Comparison of ENCODE assay signal across 12 cellular contexts in the genomic region with DNA sequence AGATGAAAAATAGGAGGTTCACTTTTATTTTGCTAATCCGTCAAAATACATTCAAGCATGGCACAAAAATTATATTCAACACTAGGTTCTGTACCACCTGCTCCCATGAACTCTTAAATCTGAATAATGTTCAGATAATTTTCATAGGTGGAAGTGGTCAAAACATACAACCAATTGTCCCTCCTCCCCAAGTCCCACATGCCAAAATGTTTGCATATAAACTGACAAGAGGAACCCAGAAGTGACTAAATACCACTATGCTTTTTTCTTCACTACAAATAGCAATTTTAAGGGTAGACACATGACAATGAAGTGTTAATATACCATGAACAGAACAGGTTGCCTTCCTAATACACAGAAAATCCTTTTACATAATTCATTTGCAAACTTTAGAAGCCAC. TPM values are rescaled to one million over a fixed set of nuclear protein-coding genes. Genes with fewer than 3 reads are reported as not detected.
DNase-seq lines count a peak whose midpoint lies in the region; ATAC-seq, FAIRE-seq and TF ChIP-seq lines count a peak whose summit lies in the region.
"Had no signal": no experiment of that assay in that cellular context is flagged by ENCODE, and none has a peak within 500 bp of the region (broad histone marks: within the 10 kb centered on the region; RNA-seq: fewer than 3 reads in every experiment).

No MANE protein-coding gene starts in this region.

- no peak for TF ChIP-seq CTCF in A549 (IDR thresholded peaks at IDR 0.05)
- TF ChIP-seq CTCF in mesothelial cell of epicardium (IDR thresholded peaks at IDR 0.05; ENCODE audit: unreplicated experiment): no peak

- no peaks in the 10 kb centered on the region for H3K9me3 Mint-ChIP-seq in activated T-helper 17 cell treated with anti-CD3 and anti-CD28 coated beads, Interleukin-2, amount 50 U/mL, for 72 hours
- no peaks in the 10 kb centered on the region for H3K9me3 Mint-ChIP-seq in mesothelial cell of epicardium

- DNase-seq in A549 (ENCODE audit: low read depth in 1 of 2, low spot score in 1 of 2) (no peak), GM12891 (ENCODE audit: insufficient read length, low spot score) (no peak), mesothelial cell of epicardium (ENCODE audit: low spot score in 2 of 2, unreplicated experiment in 2 of 2) (no peak), NCI-H2029 treated with DMSO at 0.1 percent for 48 hours (lab: John Stamatoyannopoulos, UW) (no peak)
- DNase-seq: NCI-H1930, posterior cingulate gyrus, SHP77 had no signal

- H3K4me3 ChIP-seq in A549: no peak overlapping the region
- H3K4me3 ChIP-seq: lung had no signal

- no peak overlapping the region for H3K27ac ChIP-seq in A549

- H3K4me2 ChIP-seq in A549: peak overlapping the region; percentile 89

- TF ChIP-seq POLR2A in A549 (IDR thresholded peaks at IDR 0.05; ENCODE audit: low read length) (no peak), GM12891 (IDR thresholded peaks at IDR 0.05; ENCODE audit: low read depth, low read length) (0 out of 2 replicates have a peak, but pooled peaks have one; percentile 10)

- no peaks in the 10 kb centered on the region for H3K27me3 Mint-ChIP-seq in activated T-helper 17 cell treated with anti-CD3 and anti-CD28 coated beads, Interleukin-2, amount 50 U/mL, for 72 hours
- no peaks in the 10 kb centered on the region for H3K27me3 Mint-ChIP-seq in mesothelial cell of epicardium (ENCODE audit: low read depth)

- no peak for ATAC-seq in A549
- ATAC-seq in activated T-helper 17 cell treated with anti-CD3 and anti-CD28 coated beads, Interleukin-2, amount 50 U/mL, for 72 hours (replicated peaks): no peak
- ATAC-seq in HG02970 (IDR thresholded peaks at IDR 0.05; ENCODE audit: low FRiP score, unreplicated experiment): no peak
- ATAC-seq in HG02840 (IDR thresholded peaks at IDR 0.05; ENCODE audit: low FRiP score, unreplicated experiment): no peak
- no peak for ATAC-seq in HG02759 (IDR thresholded peaks at IDR 0.05; ENCODE audit: unreplicated experiment)

- peaks cover 24% of the 10 kb centered on the region for H3K4me1 ChIP-seq in A549

- no peak for TF ChIP-seq EP300 in A549 (IDR thresholded peaks at IDR 0.05)

- peak overlapping the region; percentile 91 for H3K4me3 Mint-ChIP-seq in activated T-helper 17 cell treated with anti-CD3 and anti-CD28 coated beads, Interleukin-2, amount 50 U/mL, for 72 hours
- peak overlapping the region; percentile 57 for H3K4me3 Mint-ChIP-seq in mesothelial cell of epicardium

- WGBS in A549 (ENCODE audit: missing lambda C conversion rate): 96% methylated on average over 1 of the region's 1 CpG

- no peak overlapping the region for H3K27ac Mint-ChIP-seq in activated T-helper 17 cell treated with anti-CD3 and anti-CD28 coated beads, Interleukin-2, amount 50 U/mL, for 72 hours
- H3K27ac Mint-ChIP-seq in mesothelial cell of epicardium: peak overlapping the region; percentile 10

- peaks cover 50% of the 10 kb centered on the region for H3K36me3 Mint-ChIP-seq in activated T-helper 17 cell treated with anti-CD3 and anti-CD28 coated beads, Interleukin-2, amount 50 U/mL, for 72 hours (ENCODE audit: low read depth)
- H3K36me3 Mint-ChIP-seq in mesothelial cell of epicardium: peaks cover 4% of the 10 kb centered on the region

- no peak for FAIRE-seq in A549 (lab: Jason Lieb, UNC)
- no peak for FAIRE-seq in GM12891 (lab: Jason Lieb, UNC)

- POLR2A ChIA-PET in A549 (lab: Yijun Ruan, JAX): no interaction called here

- peaks cover 14% of the 10 kb centered on the region for H3K4me1 Mint-ChIP-seq in activated T-helper 17 cell treated with anti-CD3 and anti-CD28 coated beads, Interleukin-2, amount 50 U/mL, for 72 hours
- peaks cover 24% of the 10 kb centered on the region for H3K4me1 Mint-ChIP-seq in mesothelial cell of epicardium

- CTCF ChIA-PET in A549 (lab: Yijun Ruan, JAX): interaction anchor here (1.4 to 2.0 kb wide), 4 partner anchors 69 to 319 kb away, joined by 3 to 8 read pairs (median 6); no protein-coding TSS in a partner anchor

- H3K9me3 ChIP-seq in A549: no peaks in the 10 kb centered on the region

- TF ChIP-seq RAD21 in A549 (conservative IDR thresholded peaks at IDR 0.05 in 1 of 2, IDR thresholded peaks at IDR 0.05 in 1 of 2): no peak

TF ChIP-seq in A549, 52 proteins besides CTCF, POLR2A, EP300 and RAD21 (continues in another document):
- TF ChIP-seq HEYL (CRISPR knock-in tag; IDR thresholded peaks at IDR 0.05) (no peak), CBX2 (IDR thresholded peaks at IDR 0.05; ENCODE audit: borderline replicate concordance, low read depth) (no peak), JUN (IDR thresholded peaks at IDR 0.05) (no peak), TP53 (CRISPR knock-in tag; IDR thresholded peaks at IDR 0.05) (no peak), PHF8 (IDR thresholded peaks at IDR 0.05; ENCODE audit: borderline replicate concordance, low read depth) (no peak), ESRRA (IDR thresholded peaks at IDR 0.05; ENCODE audit: borderline replicate concordance, low read length) (no peak), HOXA7 (CRISPR knock-in tag; IDR thresholded peaks at IDR 0.05) (no peak), POLR2AphosphoS2 (conservative IDR thresholded peaks at IDR 0.05; ENCODE audit: low read length) (no peak), CHD2 (IDR thresholded peaks at IDR 0.05; ENCODE audit: low read length, partially characterized antibody) (no peak), KDM1A (IDR thresholded peaks at IDR 0.05; ENCODE audit: low read depth) (no peak), CBX8 (IDR thresholded peaks at IDR 0.05) (no peak), ZSCAN20 (CRISPR knock-in tag; IDR thresholded peaks at IDR 0.05) (no peak)
- TF ChIP-seq, protein P1, sequence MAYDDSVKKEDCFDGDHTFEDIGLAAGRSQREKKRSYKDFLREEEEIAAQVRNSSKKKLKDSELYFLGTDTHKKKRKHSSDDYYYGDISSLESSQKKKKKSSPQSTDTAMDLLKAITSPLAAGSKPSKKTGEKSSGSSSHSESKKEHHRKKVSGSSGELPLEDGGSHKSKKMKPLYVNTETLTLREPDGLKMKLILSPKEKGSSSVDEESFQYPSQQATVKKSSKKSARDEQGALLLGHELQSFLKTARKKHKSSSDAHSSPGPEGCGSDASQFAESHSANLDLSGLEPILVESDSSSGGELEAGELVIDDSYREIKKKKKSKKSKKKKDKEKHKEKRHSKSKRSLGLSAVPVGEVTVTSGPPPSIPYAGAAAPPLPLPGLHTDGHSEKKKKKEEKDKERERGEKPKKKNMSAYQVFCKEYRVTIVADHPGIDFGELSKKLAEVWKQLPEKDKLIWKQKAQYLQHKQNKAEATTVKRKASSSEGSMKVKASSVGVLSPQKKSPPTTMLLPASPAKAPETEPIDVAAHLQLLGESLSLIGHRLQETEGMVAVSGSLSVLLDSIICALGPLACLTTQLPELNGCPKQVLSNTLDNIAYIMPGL (CRISPR knock-in tag; IDR thresholded peaks at IDR 0.05; ENCODE audit: borderline replicate concordance): no peak

TF ChIP-seq in GM12891, 5 proteins besides CTCF, POLR2A, EP300 and RAD21:
- TF ChIP-seq TAF1 (IDR thresholded peaks at IDR 0.05; ENCODE audit: low read depth, low read length) (no peak), PAX5 (IDR thresholded peaks at IDR 0.05; ENCODE audit: insufficient read depth, low read length, severe bottlenecking) (no peak), SPI1 (IDR thresholded peaks at IDR 0.05; ENCODE audit: low read depth, low read length) (no peak), POLR2AphosphoS5 (IDR thresholded peaks at IDR 0.05; ENCODE audit: low read depth, low read length) (no peak), POU2F2 (IDR thresholded peaks at IDR 0.05; ENCODE audit: low read depth, low read length) (no peak)
TF ChIP-seq in GM12891: peak in this region for 0.

RNA-seq across cellular contexts. Expression of gene HNRNPA0, which starts 3.7 kb away (rescaled TPM):
- polyA plus RNA-seq in A549 (2011; rRNA removed): 13.6 and 17.0 TPM in 2 replicates
- polyA plus RNA-seq in A549 (2012; cell fraction: cytosol; rRNA removed): 35.2 and 44.1 TPM in 2 replicates
- 26.5 and 28.9 TPM in 2 replicates for polyA plus RNA-seq in A549 (2012; cell fraction: nucleus; rRNA removed)
- polyA plus RNA-seq in A549 (2017; fragmentation: RNase III; extraction: RNeasy Plus Mini Kit Qiagen cat#74134 plus additional on column Dnase treatment): 47.9 to 51.2 TPM (median 49.4 TPM) in 3 replicates
- 5.5 and 6.1 TPM in 2 replicates for polyA minus RNA-seq in A549 (2011; rRNA and poly(A)+ RNA removed)
- 28.5 TPM for polyA plus RNA-seq in GM12891 (2012; ENCODE audit: low read depth, missing spikeins)
- total RNA-seq in activated T-helper 17 cell treated with anti-CD3 and anti-CD28 coated beads, Interleukin-2, amount 50 U/mL, for 72 hours: 10 to 100 TPM; 30.0 to 35.5 TPM
- total RNA-seq in mesothelial cell of epicardium: 68.6 to 71.1 TPM (median 71.0 TPM) in 3 replicates

RNA-seq across cellular contexts. Expression of gene KLHL3, which starts 14.5 kb away (rescaled TPM):
- 1.1 and 1.4 TPM in 2 replicates for polyA plus RNA-seq in A549 (2011; rRNA removed)
- 0.33 and 0.67 TPM in 2 replicates for polyA plus RNA-seq in A549 (2012; cell fraction: cytosol; rRNA removed)
- 1.9 and 2.7 TPM in 2 replicates for polyA plus RNA-seq in A549 (2012; cell fraction: nucleus; rRNA removed)
- 0.31 to 0.46 TPM (median 0.35 TPM) in 3 replicates for polyA plus RNA-seq in A549 (2017; fragmentation: RNase III; extraction: RNeasy Plus Mini Kit Qiagen cat#74134 plus additional on column Dnase treatment)
- 7.8 and 13.3 TPM in 2 replicates for polyA minus RNA-seq in A549 (2011; rRNA and poly(A)+ RNA removed)
- polyA plus RNA-seq in GM12891 (2012; ENCODE audit: low read depth, missing spikeins): 6.1 TPM
- total RNA-seq in activated T-helper 17 cell treated with anti-CD3 and anti-CD28 coated beads, Interleukin-2, amount 50 U/mL, for 72 hours: 1 to 10 TPM; 5.3 to 9.5 TPM
- 12.7 to 16.5 TPM (median 13.1 TPM) in 3 replicates for total RNA-seq in mesothelial cell of epicardium
